In the genomic region with DNA sequence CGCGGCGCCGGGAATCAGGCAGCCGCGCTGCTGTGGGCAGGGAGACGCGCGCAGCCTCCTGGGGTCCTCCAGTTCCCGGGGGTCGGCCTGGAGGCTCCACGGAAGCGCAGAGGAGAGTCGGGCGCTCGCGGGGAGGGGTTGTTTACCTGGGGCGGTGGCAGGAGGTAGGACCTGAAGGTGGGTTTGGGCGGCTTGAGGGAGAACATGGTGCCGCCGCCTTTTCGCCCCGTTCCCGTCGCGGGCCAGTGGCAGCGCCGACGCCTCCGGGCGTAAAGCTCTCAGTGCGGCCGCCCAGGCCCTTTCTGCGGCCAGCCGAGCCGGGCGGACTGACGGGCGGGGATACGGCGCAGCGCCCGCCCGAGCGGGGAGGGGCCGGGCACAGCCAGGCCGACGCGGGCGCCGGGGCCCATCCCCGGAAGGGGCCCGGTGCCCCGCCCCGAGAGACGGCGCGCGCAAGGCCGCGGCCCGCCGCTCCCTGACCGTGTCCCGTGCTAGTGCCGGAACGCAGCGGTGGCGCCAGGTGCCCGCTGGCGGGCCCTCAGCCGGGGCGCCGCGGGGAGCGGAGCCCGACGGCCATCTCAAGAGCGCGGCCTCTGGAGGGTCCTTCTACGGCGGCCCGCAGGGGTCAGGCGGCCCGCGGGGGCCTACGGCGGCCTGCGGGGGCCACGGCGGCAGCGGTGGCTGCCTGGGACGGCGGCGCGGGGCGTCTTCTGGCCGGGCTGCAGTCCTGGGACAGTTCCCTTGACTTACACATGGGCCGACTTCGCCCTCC, we compare ENCODE assay signal across 8 cellular contexts. TPM values are rescaled to one million over a fixed set of nuclear protein-coding genes. Genes with fewer than 3 reads are reported as not detected.
DNase-seq lines count a peak whose midpoint lies in the region; ATAC-seq lines count a peak whose summit lies in the region.

A gene with protein sequence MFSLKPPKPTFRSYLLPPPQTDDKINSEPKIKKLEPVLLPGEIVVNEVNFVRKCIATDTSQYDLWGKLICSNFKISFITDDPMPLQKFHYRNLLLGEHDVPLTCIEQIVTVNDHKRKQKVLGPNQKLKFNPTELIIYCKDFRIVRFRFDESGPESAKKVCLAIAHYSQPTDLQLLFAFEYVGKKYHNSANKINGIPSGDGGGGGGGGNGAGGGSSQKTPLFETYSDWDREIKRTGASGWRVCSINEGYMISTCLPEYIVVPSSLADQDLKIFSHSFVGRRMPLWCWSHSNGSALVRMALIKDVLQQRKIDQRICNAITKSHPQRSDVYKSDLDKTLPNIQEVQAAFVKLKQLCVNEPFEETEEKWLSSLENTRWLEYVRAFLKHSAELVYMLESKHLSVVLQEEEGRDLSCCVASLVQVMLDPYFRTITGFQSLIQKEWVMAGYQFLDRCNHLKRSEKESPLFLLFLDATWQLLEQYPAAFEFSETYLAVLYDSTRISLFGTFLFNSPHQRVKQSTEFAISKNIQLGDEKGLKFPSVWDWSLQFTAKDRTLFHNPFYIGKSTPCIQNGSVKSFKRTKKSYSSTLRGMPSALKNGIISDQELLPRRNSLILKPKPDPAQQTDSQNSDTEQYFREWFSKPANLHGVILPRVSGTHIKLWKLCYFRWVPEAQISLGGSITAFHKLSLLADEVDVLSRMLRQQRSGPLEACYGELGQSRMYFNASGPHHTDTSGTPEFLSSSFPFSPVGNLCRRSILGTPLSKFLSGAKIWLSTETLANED (minus strand): TSS at position 328 of the 772 bp plus-strand sequence. CDS start 122 bp downstream, at position 206.

- H3K9me3 Mint-ChIP-seq in activated CD4-positive, alpha-beta memory T cell treated with anti-CD3 and anti-CD28 coated beads for 36 hours: no peaks in the 10 kb centered on the region

- H3K4me3 ChIP-seq in ACC112 (ENCODE audit: low read depth, low read length) (peak within 1 kb of the TSS; percentile 100), ectodermal cell (ENCODE audit: insufficient read depth, low read depth, low read length) (peak within 1 kb of the TSS; percentile 65)

- H3K9me3 ChIP-seq in ectodermal cell (ENCODE audit: control insufficient read depth, low read length): no peaks in the 10 kb centered on the region

- H3K4me1 ChIP-seq in ACC112 (ENCODE audit: control insufficient read depth, insufficient read depth, low read length, unreplicated experiment): peaks cover 12% of the 10 kb centered on the region
- no peaks in the 10 kb centered on the region for H3K4me1 ChIP-seq in ectodermal cell (ENCODE audit: control insufficient read depth, insufficient read depth, low read length)

- CTCF ChIA-PET in activated CD4-positive, alpha-beta memory T cell treated with anti-CD3 and anti-CD28 coated beads for 36 hours (lab: Charles Lee): interaction anchor here (0.6 to 1.0 kb wide), 3 partner anchors 88 to 497 kb away, joined by 3 read pairs; no protein-coding TSS in a partner anchor

- H3K27me3 ChIP-seq in ACC112 (ENCODE audit: insufficient read depth, low read length): no peaks in the 10 kb centered on the region
- H3K27me3 ChIP-seq in ectodermal cell (ENCODE audit: control insufficient read depth, insufficient read depth, low read length, poor library complexity, severe bottlenecking): no peaks in the 10 kb centered on the region

- H3K36me3 ChIP-seq in ACC112 (ENCODE audit: insufficient read depth, low read length) (0 out of 2 replicates have a peak, but pooled peaks cover 7% of the 10 kb centered on the region), ectodermal cell (ENCODE audit: control insufficient read depth, insufficient read depth, low read length) (no peaks in the 10 kb centered on the region)

- no peaks in the 10 kb centered on the region for H3K36me3 Mint-ChIP-seq in activated CD4-positive, alpha-beta memory T cell treated with anti-CD3 and anti-CD28 coated beads for 36 hours

- H3K27me3 Mint-ChIP-seq in activated CD4-positive, alpha-beta memory T cell treated with anti-CD3 and anti-CD28 coated beads for 36 hours: no peaks in the 10 kb centered on the region

- POLR2A ChIA-PET in activated CD4-positive, alpha-beta memory T cell treated with anti-CD3 and anti-CD28 coated beads for 36 hours (lab: Charles Lee): interaction anchor here (0.7 to 1.2 kb wide), 3 partner anchors 9 to 366 kb away, joined by 3 to 4 read pairs (median 4); partner anchors contain the start of gene ARHGAP11B

- H3K27ac Mint-ChIP-seq in activated CD4-positive, alpha-beta memory T cell treated with anti-CD3 and anti-CD28 coated beads for 36 hours: peak within 1 kb of the TSS; percentile 72

- 0% methylated on average over 100 of the region's 100 CpGs for WGBS in ectodermal cell, 2 experiments

- peak; percentile 91 for ATAC-seq in GM18520 (IDR thresholded peaks at IDR 0.05; ENCODE audit: unreplicated experiment)
- ATAC-seq in HG03045 (IDR thresholded peaks at IDR 0.05; ENCODE audit: unreplicated experiment): peak; percentile 87

- H3K79me2 ChIP-seq in ACC112 (ENCODE audit: control insufficient read depth, insufficient read depth, low read length, unreplicated experiment): peaks cover 22% of the 10 kb centered on the region

- peak; percentile 35 for DNase-seq in NCI-H510A treated with DMSO at 0.1 percent for 48 hours (lab: John Stamatoyannopoulos, UW)
- peak; percentile 76 for DNase-seq in activated CD4-positive, alpha-beta memory T cell treated with anti-CD3 and anti-CD28 coated beads for 36 hours
- DNase-seq in lung microvascular endothelial cell (ENCODE audit: low read depth in 2 of 2): peak; percentile 84 to 87
- DNase-seq in stimulated activated CD4-positive, alpha-beta T cell treated with anti-CD3 and anti-CD28 coated beads, TNF-alpha, amount 100 ng/mL, for 4 hours (ENCODE audit: low read depth in 3 of 3): peak; percentile 38 to 63 (median 56)

- intact Hi-C loops in activated CD4-positive, alpha-beta memory T cell treated with anti-CD3 and anti-CD28 coated beads for 36 hours (cut with micrococcal nuclease): loop anchor here (5.0 to 10.0 kb wide), 7 partner anchors 87 to 493 kb away; partner anchors contain the start of genes FAN1 and KLF13

- H3K27ac ChIP-seq in ACC112 (ENCODE audit: low read depth, low read length): peak within 1 kb of the TSS; percentile 67
- peak within 1 kb of the TSS; percentile 55 for H3K27ac ChIP-seq in ectodermal cell (ENCODE audit: insufficient read depth, low read depth, low read length, poor library complexity, severe bottlenecking)

- H3K4me3 Mint-ChIP-seq in activated CD4-positive, alpha-beta memory T cell treated with anti-CD3 and anti-CD28 coated beads for 36 hours: peak within 1 kb of the TSS; percentile 87

- peak within 1 kb of the TSS; percentile 90 for H2AFZ ChIP-seq in ACC112 (ENCODE audit: low read length, unreplicated experiment)

- peaks cover 26% of the 10 kb centered on the region for H3K4me1 Mint-ChIP-seq in activated CD4-positive, alpha-beta memory T cell treated with anti-CD3 and anti-CD28 coated beads for 36 hours (ENCODE audit: low read depth)

RNA-seq across cellular contexts. Expression of the gene that starts here (rescaled TPM):
- 10 to 100 TPM; 10.8 to 12.5 TPM for total RNA-seq in activated CD4-positive, alpha-beta memory T cell treated with anti-CD3 and anti-CD28 coated beads for 36 hours
- 13.0 TPM for polyA plus RNA-seq in ectodermal cell (2013, experiment 1 of 4)
- polyA plus RNA-seq in ectodermal cell (2013, experiment 2 of 4): 15.0 TPM
- polyA plus RNA-seq in ectodermal cell (2013, experiment 3 of 4): 9.9 TPM
- polyA plus RNA-seq in ectodermal cell (2013, experiment 4 of 4): 13.1 TPM
- total RNA-seq in lung microvascular endothelial cell: 21.4 and 49.6 TPM in 2 replicates

Comparison
In these comparisons a context has a peak if more than half of its experiments do, and no peak if none do; other contexts are left out.
1. Peak in every context shown above with its lines: DNase-seq, ATAC-seq, H3K4me3 ChIP-seq and H3K27ac ChIP-seq.
2. DNase-seq: peak in every context shown above with its lines; median percentile 86 in lung microvascular endothelial cell; 76 in activated CD4-positive, alpha-beta memory T cell treated with anti-CD3 and anti-CD28 coated beads for 36 hours; 56 in stimulated activated CD4-positive, alpha-beta T cell treated with anti-CD3 and anti-CD28 coated beads, TNF-alpha, amount 100 ng/mL, for 4 hours; 35 in NCI-H510A treated with DMSO at 0.1 percent for 48 hours.